ENCODE assay signal across 1 cellular context in the genomic region with DNA sequence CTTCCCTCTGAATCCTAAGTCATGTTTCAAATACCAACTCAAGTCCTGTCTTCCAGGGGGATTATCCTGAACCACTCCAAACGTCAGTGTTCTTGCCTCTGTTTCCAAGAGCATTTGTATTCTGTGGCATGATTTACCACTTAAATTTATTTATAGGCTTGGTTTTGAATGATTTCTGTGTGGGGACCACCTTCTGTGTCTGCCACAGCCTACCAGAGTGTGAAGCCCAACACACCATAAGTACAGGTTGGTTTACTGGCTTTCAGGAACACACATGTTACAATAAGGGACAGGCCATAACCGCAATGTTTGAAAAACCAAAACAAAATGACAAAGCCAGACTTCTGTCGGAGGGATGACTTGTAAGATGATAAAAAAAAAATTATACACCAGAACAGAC.
A peak's percentile ranks its signal among the peaks of the same experiment; 100 is the strongest.
TF ChIP-seq lines count a peak whose summit lies in the region.

No MANE protein-coding gene starts in this region.

TF ChIP-seq in HEK293, 187 proteins besides CTCF, POLR2A, EP300 and RAD21 (continued from another document):
- TF ChIP-seq, protein P1, sequence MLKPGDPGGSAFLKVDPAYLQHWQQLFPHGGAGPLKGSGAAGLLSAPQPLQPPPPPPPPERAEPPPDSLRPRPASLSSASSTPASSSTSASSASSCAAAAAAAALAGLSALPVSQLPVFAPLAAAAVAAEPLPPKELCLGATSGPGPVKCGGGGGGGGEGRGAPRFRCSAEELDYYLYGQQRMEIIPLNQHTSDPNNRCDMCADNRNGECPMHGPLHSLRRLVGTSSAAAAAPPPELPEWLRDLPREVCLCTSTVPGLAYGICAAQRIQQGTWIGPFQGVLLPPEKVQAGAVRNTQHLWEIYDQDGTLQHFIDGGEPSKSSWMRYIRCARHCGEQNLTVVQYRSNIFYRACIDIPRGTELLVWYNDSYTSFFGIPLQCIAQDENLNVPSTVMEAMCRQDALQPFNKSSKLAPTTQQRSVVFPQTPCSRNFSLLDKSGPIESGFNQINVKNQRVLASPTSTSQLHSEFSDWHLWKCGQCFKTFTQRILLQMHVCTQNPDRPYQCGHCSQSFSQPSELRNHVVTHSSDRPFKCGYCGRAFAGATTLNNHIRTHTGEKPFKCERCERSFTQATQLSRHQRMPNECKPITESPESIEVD (tag by site-specific recombination; IDR thresholded peaks at IDR 0.05): 0 out of 2 replicates have a peak, but pooled peaks have one; percentile 12
- TF ChIP-seq TRIM28 (IDR thresholded peaks at IDR 0.05; ENCODE audit: borderline replicate concordance, low read length): peak; percentile 38; the same call in 1 of the 2 replicates
